Comparison of ENCODE assay signal across 8 cellular contexts in the genomic region with DNA sequence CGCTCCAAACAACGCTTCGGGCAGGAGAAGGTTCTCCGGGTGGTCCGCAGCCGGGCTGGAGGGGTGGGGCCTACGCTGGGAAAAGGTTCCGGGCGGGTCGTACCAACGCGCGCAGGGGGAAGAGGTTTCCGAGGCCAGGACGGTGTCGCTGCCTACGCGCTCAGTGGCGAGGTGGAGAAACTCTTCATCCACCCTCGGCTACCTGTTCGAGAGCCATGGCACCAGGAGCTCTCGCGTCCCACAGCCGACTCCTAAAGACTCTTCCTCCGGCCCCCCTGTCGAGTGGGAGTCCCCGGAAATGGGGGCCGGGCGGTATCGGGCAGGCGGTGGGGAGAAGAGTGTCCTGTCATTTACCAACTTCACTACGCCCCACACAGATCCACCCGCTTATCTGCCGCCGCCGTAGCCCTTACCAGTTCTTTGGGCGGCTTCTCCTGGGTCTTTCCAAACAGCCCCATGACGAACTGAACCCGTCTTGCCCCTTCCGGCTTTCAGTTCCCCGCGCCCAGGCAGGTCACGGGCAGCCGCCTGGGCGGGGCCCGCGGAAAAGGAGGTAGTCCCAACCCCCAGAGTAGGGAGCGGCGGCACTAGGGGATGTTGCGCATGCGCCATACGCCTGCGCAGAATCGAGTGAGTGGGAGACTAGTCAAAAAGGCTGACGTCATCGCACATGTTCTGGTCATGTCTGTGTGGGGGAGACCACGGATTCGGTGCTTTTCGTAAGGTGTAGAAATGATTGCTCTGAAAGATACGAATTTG. TPM values are rescaled to one million over a fixed set of nuclear protein-coding genes. Genes with fewer than 3 reads are reported as not detected.
A peak's percentile ranks its signal among the peaks of the same experiment; 100 is the strongest.
DNase-seq lines count a peak whose midpoint lies in the region; ATAC-seq and TF ChIP-seq lines count a peak whose summit lies in the region.

A gene (minus strand): TSS at position 553 of the 759 bp plus-strand sequence. CDS start 95 bp downstream, at position 458.

- TF ChIP-seq CTCF in GM13976 (IDR thresholded peaks at IDR 0.05; ENCODE audit: borderline replicate concordance, control extremely low read depth, extremely low read depth, insufficient read depth, missing control alignments) (no peak), heart right ventricle (IDR thresholded peaks at IDR 0.05) (no peak), upper lobe of right lung (IDR thresholded peaks at IDR 0.05) (no peak)

- H3K36me3 ChIP-seq in heart right ventricle (no peaks in the 10 kb centered on the region), upper lobe of right lung (no peaks in the 10 kb centered on the region)

- in situ Hi-C loops in GM13976 (cut with MboI; ENCODE audit: low sequenced_read_pairs, unreplicated experiment) = no loop called here

- peaks cover 4 to 52% (median 33%) of the 10 kb centered on the region in 9 donors for H3K4me1 ChIP-seq in heart right ventricle
- peaks cover 9% of the 10 kb centered on the region for H3K4me1 ChIP-seq in upper lobe of right lung

- DNase-seq in GM13976 (ENCODE audit: low spot score) = peak; percentile 97
- peak; percentile 91 for DNase-seq in NCI-H146 treated with DMSO at 0.1 percent for 48 hours (lab: John Stamatoyannopoulos, UW; ENCODE audit: unreplicated experiment)
- peak; percentile 95 for DNase-seq in amniotic epithelial cell (ENCODE audit: low read depth)
- peak; percentile 97 to 98 for DNase-seq in heart right ventricle
- peak; percentile 99 for DNase-seq in posterior vena cava (ENCODE audit: low spot score)
- peak; percentile 99 for DNase-seq in upper lobe of right lung

- intact Hi-C loops in T-helper 1 cell treated with Interleukin-12 subunit alpha and Interleukin-12 subunit beta and Interleukin-4 antibody, amounts not matched to agents 30 ng/mL and 1 ng/mL, for 36 hours (cut with micrococcal nuclease) = loop anchor here (1.0 to 10.0 kb wide), 13 partner anchors 10 to 1211 kb away; a partner anchor contains a TSS
- intact Hi-C loops in heart right ventricle (cut with DNase I) = loop anchor here in 5 of 10 donors (1.0 to 10.0 kb wide), 5 partner anchors 52 to 121 kb away; a partner anchor contains a TSS
- intact Hi-C loops in posterior vena cava (cut with DNase I) = loop anchor here in 1 of 2 donors (10.0 kb wide), 1 partner anchor 62 kb away; a partner anchor contains a TSS
- intact Hi-C loops in upper lobe of right lung (cut with DNase I) = no loop called here

- 1% methylated on average over 60 of the region's 60 CpGs for WGBS in heart right ventricle, 2 donors

- H3K4me3 ChIP-seq in heart right ventricle (peak within 1 kb of the TSS; percentile 49 to 86 (median 68)), upper lobe of right lung (peak within 1 kb of the TSS; percentile 64)

- no peaks in the 10 kb centered on the region for H3K9me3 ChIP-seq in heart right ventricle
- no peaks in the 10 kb centered on the region for H3K9me3 ChIP-seq in upper lobe of right lung

- H3K27ac ChIP-seq in heart right ventricle = peak within 1 kb of the TSS; percentile 97 to 100 (median 98)
- peak within 1 kb of the TSS; percentile 100 for H3K27ac ChIP-seq in upper lobe of right lung

- peak; percentile 87 for ATAC-seq in HG02870 (IDR thresholded peaks at IDR 0.05; ENCODE audit: unreplicated experiment)
- ATAC-seq in heart right ventricle = peak; percentile 97 to 99 (median 98)
- peak; percentile 97 for ATAC-seq in upper lobe of right lung

- H3K27me3 ChIP-seq in heart right ventricle (no peaks in the 10 kb centered on the region), upper lobe of right lung (no peaks in the 10 kb centered on the region)

RNA-seq across cellular contexts. Expression of the gene that starts here (rescaled TPM):
- 38.0 and 40.8 TPM in 2 replicates for total RNA-seq in T-helper 1 cell treated with Interleukin-12 subunit alpha and Interleukin-12 subunit beta and Interleukin-4 antibody, amounts not matched to agents 30 ng/mL and 1 ng/mL, for 36 hours
- total RNA-seq in heart right ventricle (100 to 1,000 TPM; 129 to 180 (median 160) TPM), posterior vena cava (100 to 1,000 TPM; 166 to 167 TPM), upper lobe of right lung (159 TPM)
- polyA plus RNA-seq in heart right ventricle = 10 to 100 TPM; 31.3 to 96.7 TPM

Comparison
In these comparisons a context has a peak if more than half of its experiments do, and no peak if none do; other contexts are left out.
1. Peak in every context shown above with its lines: DNase-seq, ATAC-seq, H3K4me3 ChIP-seq and H3K27ac ChIP-seq.